In the genomic region with DNA sequence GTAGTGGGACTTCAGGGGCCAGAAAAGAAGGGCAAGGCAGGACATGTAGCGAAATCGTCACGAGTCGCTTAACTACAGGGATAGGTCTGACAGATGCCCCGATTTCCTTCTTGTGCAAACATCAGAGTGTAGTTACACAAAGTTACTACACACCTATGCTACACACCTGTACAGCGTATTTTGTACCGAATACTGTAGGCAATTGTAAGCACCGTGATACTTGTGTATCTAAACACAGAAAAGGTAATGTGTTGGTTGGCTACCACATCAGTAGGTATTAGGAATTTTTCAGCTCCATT, we compare ENCODE assay signal across 8 cellular contexts. TPM values are rescaled to one million over a fixed set of nuclear protein-coding genes. Genes with fewer than 3 reads are reported as not detected.
DNase-seq lines count a peak whose midpoint lies in the region; ATAC-seq and TF ChIP-seq lines count a peak whose summit lies in the region.

No MANE protein-coding gene starts in this region.

- H3K4me1 ChIP-seq in SJCRH30 = peaks cover 4% of the 10 kb centered on the region; the same call in 1 of the 2 replicates

- intact Hi-C loops in posterior cingulate gyrus (cut with DNase I) = loop anchor here (2.0 to 10.0 kb wide), 2 partner anchors 25 to 157 kb away; a partner anchor contains a TSS

- peak overlapping the region; percentile 87 for H3K27ac ChIP-seq in SJCRH30

- H3K4me3 ChIP-seq in SJCRH30 = peak overlapping the region; percentile 77
- peak overlapping the region; percentile 75 for H3K4me3 ChIP-seq in fibroblast of mammary gland (ENCODE audit: control insufficient read depth, low read depth, low read length)
- peak overlapping the region; percentile 81 for H3K4me3 ChIP-seq in retinal pigment epithelial cell (ENCODE audit: low read length)

- H3K27me3 ChIP-seq in SJCRH30 = no peaks in the 10 kb centered on the region

- no peaks in the 10 kb centered on the region; the same call in 1 of the 2 replicates for H3K9me3 ChIP-seq in SJCRH30 (replicated peaks)

- H3K36me3 ChIP-seq in SJCRH30 = no peaks in the 10 kb centered on the region

- no peak for TF ChIP-seq CTCF in fibroblast of mammary gland (conservative IDR thresholded peaks at IDR 0.05; ENCODE audit: control insufficient read depth, insufficient read depth, low read depth, low read length)
- TF ChIP-seq CTCF in retinal pigment epithelial cell (conservative IDR thresholded peaks at IDR 0.05; ENCODE audit: low read depth, low read length) = no peak

- ATAC-seq in GM18870 (IDR thresholded peaks at IDR 0.05; ENCODE audit: unreplicated experiment) (peak; percentile 5), HG02970 (IDR thresholded peaks at IDR 0.05; ENCODE audit: low FRiP score, unreplicated experiment) (no peak)

- DNase-seq in SJCRH30 = no peak
- DNase-seq in fibroblast of mammary gland (ENCODE audit: low read depth) = peak; percentile 31
- DNase-seq in retinal pigment epithelial cell (ENCODE audit: low read depth) = no peak
- no peak for DNase-seq in posterior cingulate gyrus
- no peak for DNase-seq in globus pallidus (ENCODE audit: low spot score)
- DNase-seq in NCI-H2227 (lab: John Stamatoyannopoulos, UW; ENCODE audit: unreplicated experiment) = no peak

RNA-seq across cellular contexts. Expression of a gene that starts 0.5 kb away (rescaled TPM):
- 17.5 and 19.0 TPM in 2 replicates for total RNA-seq in SJCRH30 (2014; rRNA removed; shearing (Covaris generic))
